Comparison of ENCODE assay signal across 29 cellular contexts in the genomic region with DNA sequence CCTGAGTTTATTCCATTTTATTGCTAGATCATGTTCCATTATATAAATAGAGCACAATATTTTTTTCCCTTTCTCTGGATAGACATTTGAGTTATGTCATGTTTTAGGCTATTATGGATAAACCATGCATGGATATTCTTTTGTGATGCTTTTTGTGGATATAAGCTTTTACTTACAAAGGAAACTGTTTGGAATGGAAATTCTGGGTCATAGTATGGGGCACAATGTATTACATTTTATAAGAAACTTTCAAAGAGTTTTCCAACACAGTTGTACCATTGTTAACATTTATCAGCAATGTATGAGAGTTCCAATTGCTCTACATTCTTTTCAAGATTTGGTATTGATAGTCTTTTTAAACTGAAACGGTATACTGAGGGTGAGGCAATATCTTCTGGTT.
"Had no signal": no experiment of that assay in that cellular context is flagged by ENCODE, and none has a peak within 500 bp of the region (broad histone marks: within the 10 kb centered on the region; RNA-seq: fewer than 3 reads in every experiment).

No MANE protein-coding gene starts in this region.

- H3K27me3 Mint-ChIP-seq: activated CD4-positive, alpha-beta memory T cell treated with anti-CD3 and anti-CD28 coated beads for 36 hours; activated CD4-positive, alpha-beta T cell treated with anti-CD3 and anti-CD28 coated beads for 36 hours; activated CD4-positive, alpha-beta T cell treated with anti-CD3 and anti-CD28 coated beads, Interleukin-2, amount 10 ng/mL, durations not matched to agents 24 days and 14 days; activated CD8-positive, alpha-beta memory T cell treated with anti-CD3 and anti-CD28 coated beads, Interleukin-2, amount 10 ng/mL, durations not matched to agents 7 days and 5 days; activated naive CD4-positive, alpha-beta T cell treated with anti-CD3 and anti-CD28 coated beads, Interleukin-2, amount 50 U/mL, for 24 hours; activated naive CD8-positive, alpha-beta T cell treated with anti-CD3 and anti-CD28 coated beads for 36 hours had no signal

- H3K4me1 ChIP-seq: adrenal gland, body of pancreas, esophagus muscularis mucosa had no signal

- H3K4me1 Mint-ChIP-seq: activated CD4-positive, alpha-beta T cell treated with anti-CD3 and anti-CD28 coated beads for 36 hours; activated CD4-positive, alpha-beta T cell treated with anti-CD3 and anti-CD28 coated beads, Interleukin-2, amount 10 ng/mL, durations not matched to agents 24 days and 14 days; activated CD8-positive, alpha-beta memory T cell treated with anti-CD3 and anti-CD28 coated beads, Interleukin-2, amount 10 ng/mL, durations not matched to agents 7 days and 5 days; activated naive CD4-positive, alpha-beta T cell treated with anti-CD3 and anti-CD28 coated beads, Interleukin-2, amount 50 U/mL, for 24 hours; activated naive CD8-positive, alpha-beta T cell treated with anti-CD3 and anti-CD28 coated beads for 36 hours; activated naive CD8-positive, alpha-beta T cell treated with anti-CD3 and anti-CD28 coated beads, Interleukin-2, amount 50 U/mL, for 24 hours had no signal

- H3K9me3 Mint-ChIP-seq: activated CD4-positive, alpha-beta T cell treated with anti-CD3 and anti-CD28 coated beads, Interleukin-2, amount 10 ng/mL, durations not matched to agents 24 days and 14 days; activated naive CD4-positive, alpha-beta T cell treated with anti-CD3 and anti-CD28 coated beads for 36 hours; activated naive CD4-positive, alpha-beta T cell treated with anti-CD3 and anti-CD28 coated beads, Interleukin-2, amount 50 U/mL, for 24 hours; activated naive CD8-positive, alpha-beta T cell treated with anti-CD3 and anti-CD28 coated beads for 36 hours; activated T-helper 1 cell treated with anti-CD3 and anti-CD28 coated beads, Interleukin-12 subunit alpha, Interleukin-12 subunit beta, Interleukin-2, Interleukin-4 antibody, amounts not matched to agents 30 ng/mL and 10 ng/mL and 1 ng/mL, durations not matched to agents 14 hours and 24 hours and 36 hours; activated T-helper 2 cell treated with anti-CD3 and anti-CD28 coated beads, Interferon-gamma antibody, Interleukin-2, Interleukin-4, amounts not matched to agents 10 μg/mL and 5 μg/mL and 100 μg/mL, durations not matched to agents 14 hours and 24 hours and 36 hours had no signal

- H3K36me3 Mint-ChIP-seq: activated CD4-positive, alpha-beta memory T cell treated with anti-CD3 and anti-CD28 coated beads for 36 hours; activated CD8-positive, alpha-beta memory T cell treated with anti-CD3 and anti-CD28 coated beads, Interleukin-2, amount 10 ng/mL, durations not matched to agents 7 days and 5 days; activated naive CD4-positive, alpha-beta T cell treated with anti-CD3 and anti-CD28 coated beads, Interleukin-2, amount 50 U/mL, for 24 hours; activated naive CD8-positive, alpha-beta T cell treated with anti-CD3 and anti-CD28 coated beads for 36 hours had no signal

- H3K4me3 Mint-ChIP-seq: activated CD4-positive, alpha-beta memory T cell treated with anti-CD3 and anti-CD28 coated beads for 36 hours; activated CD4-positive, alpha-beta T cell treated with anti-CD3 and anti-CD28 coated beads for 36 hours; activated CD4-positive, alpha-beta T cell treated with anti-CD3 and anti-CD28 coated beads, Interleukin-2, amount 10 ng/mL, durations not matched to agents 24 days and 14 days; activated CD8-positive, alpha-beta memory T cell treated with anti-CD3 and anti-CD28 coated beads, Interleukin-2, amount 10 ng/mL, durations not matched to agents 7 days and 5 days; activated CD8-positive, alpha-beta T cell treated with anti-CD3 and anti-CD28 coated beads, Interleukin-2, amount 10 ng/mL, durations not matched to agents 7 days and 5 days; activated naive CD4-positive, alpha-beta T cell treated with anti-CD3 and anti-CD28 coated beads for 36 hours; activated naive CD4-positive, alpha-beta T cell treated with anti-CD3 and anti-CD28 coated beads, Interleukin-2, amount 50 U/mL, for 24 hours; activated naive CD8-positive, alpha-beta T cell treated with anti-CD3 and anti-CD28 coated beads for 36 hours; activated naive CD8-positive, alpha-beta T cell treated with anti-CD3 and anti-CD28 coated beads, Interleukin-2, amount 50 U/mL, for 24 hours; activated T-helper 1 cell treated with anti-CD3 and anti-CD28 coated beads, Interleukin-12 subunit alpha, Interleukin-12 subunit beta, Interleukin-2, Interleukin-4 antibody, amounts not matched to agents 30 ng/mL and 10 ng/mL and 1 ng/mL, durations not matched to agents 14 hours and 24 hours and 36 hours had no signal

- DNase-seq: activated CD4-positive, alpha-beta memory T cell treated with anti-CD3 and anti-CD28 coated beads for 36 hours; activated CD4-positive, alpha-beta T cell treated with anti-CD3 and anti-CD28 coated beads for 36 hours; activated CD4-positive, alpha-beta T cell treated with anti-CD3 and anti-CD28 coated beads, Interleukin-2, amount 10 ng/mL, durations not matched to agents 24 days and 14 days; activated CD4-positive, CD25-positive, alpha-beta regulatory T cell; activated CD4-positive, CD25-positive, alpha-beta regulatory T cell treated with anti-CD3 and anti-CD28 coated beads, Interleukin-2, amount 50 U/mL, for 72 hours; activated CD8-positive, alpha-beta memory T cell treated with anti-CD3 and anti-CD28 coated beads, Interleukin-2, amount 10 ng/mL, durations not matched to agents 7 days and 5 days; activated CD8-positive, alpha-beta memory T cell treated with anti-CD3 and anti-CD28 coated beads, Interleukin-2, amount 50 U/mL, for 4 hours; activated CD8-positive, alpha-beta T cell treated with anti-CD3 and anti-CD28 coated beads, Interleukin-2, amount 10 ng/mL, durations not matched to agents 7 days and 5 days; activated effector memory CD4-positive, alpha-beta T cell treated with anti-CD3 and anti-CD28 coated beads, Interleukin-2, amount 50 U/mL, for 16 hours; activated naive CD4-positive, alpha-beta T cell treated with anti-CD3 and anti-CD28 coated beads for 36 hours; activated naive CD8-positive, alpha-beta T cell treated with anti-CD3 and anti-CD28 coated beads for 36 hours; activated naive CD8-positive, alpha-beta T cell treated with anti-CD3 and anti-CD28 coated beads, Interleukin-2, amount 50 U/mL, for 24 hours; activated T-cell treated with anti-CD3 and anti-CD28 coated beads, Interleukin-2, amount 50 U/mL, for 1 hour; activated T-cell treated with anti-CD3 and anti-CD28 coated beads, Interleukin-2, amount 50 U/mL, for 48 hours; adrenal gland; amygdala; aorta; body of pancreas; caudate nucleus; cortex of kidney; effector CD8-positive, alpha-beta T cell; erythroblast; head of caudate nucleus; hippocampal formation; T-helper 2 cell had no signal

- H3K27ac Mint-ChIP-seq: activated CD4-positive, alpha-beta memory T cell treated with anti-CD3 and anti-CD28 coated beads for 36 hours; activated CD4-positive, alpha-beta T cell treated with anti-CD3 and anti-CD28 coated beads for 36 hours; activated CD4-positive, alpha-beta T cell treated with anti-CD3 and anti-CD28 coated beads, Interleukin-2, amount 10 ng/mL, durations not matched to agents 24 days and 14 days; activated CD8-positive, alpha-beta memory T cell treated with anti-CD3 and anti-CD28 coated beads, Interleukin-2, amount 10 ng/mL, durations not matched to agents 7 days and 5 days; activated CD8-positive, alpha-beta T cell treated with anti-CD3 and anti-CD28 coated beads, Interleukin-2, amount 10 ng/mL, durations not matched to agents 7 days and 5 days; activated naive CD4-positive, alpha-beta T cell treated with anti-CD3 and anti-CD28 coated beads for 36 hours; activated naive CD4-positive, alpha-beta T cell treated with anti-CD3 and anti-CD28 coated beads, Interleukin-2, amount 50 U/mL, for 24 hours; activated naive CD8-positive, alpha-beta T cell treated with anti-CD3 and anti-CD28 coated beads for 36 hours; activated naive CD8-positive, alpha-beta T cell treated with anti-CD3 and anti-CD28 coated beads, Interleukin-2, amount 50 U/mL, for 24 hours; activated T-helper 1 cell treated with anti-CD3 and anti-CD28 coated beads, Interleukin-12 subunit alpha, Interleukin-12 subunit beta, Interleukin-2, Interleukin-4 antibody, amounts not matched to agents 30 ng/mL and 10 ng/mL and 1 ng/mL, durations not matched to agents 14 hours and 24 hours and 36 hours; activated T-helper 2 cell treated with anti-CD3 and anti-CD28 coated beads, Interferon-gamma antibody, Interleukin-2, Interleukin-4, amounts not matched to agents 10 μg/mL and 5 μg/mL and 100 μg/mL, durations not matched to agents 14 hours and 24 hours and 36 hours had no signal

- H3K27me3 ChIP-seq: adrenal gland, body of pancreas, esophagus muscularis mucosa had no signal

- H3K4me3 ChIP-seq: adrenal gland, body of pancreas, esophagus muscularis mucosa had no signal

- H3K27ac ChIP-seq: adrenal gland, body of pancreas, esophagus muscularis mucosa had no signal

- H3K36me3 ChIP-seq: adrenal gland, esophagus muscularis mucosa had no signal

- ATAC-seq: activated CD4-positive, alpha-beta T cell treated with anti-CD3 and anti-CD28 coated beads for 36 hours; activated CD8-positive, alpha-beta memory T cell treated with anti-CD3 and anti-CD28 coated beads, Interleukin-2, amount 10 ng/mL, durations not matched to agents 7 days and 5 days; activated CD8-positive, alpha-beta T cell treated with anti-CD3 and anti-CD28 coated beads, Interleukin-2, amount 10 ng/mL, durations not matched to agents 7 days and 5 days; activated naive CD8-positive, alpha-beta T cell treated with anti-CD3 and anti-CD28 coated beads, Interleukin-2, amount 50 U/mL, for 24 hours; body of pancreas had no signal
